ENCODE assay signal across 14 cellular contexts in the genomic region with DNA sequence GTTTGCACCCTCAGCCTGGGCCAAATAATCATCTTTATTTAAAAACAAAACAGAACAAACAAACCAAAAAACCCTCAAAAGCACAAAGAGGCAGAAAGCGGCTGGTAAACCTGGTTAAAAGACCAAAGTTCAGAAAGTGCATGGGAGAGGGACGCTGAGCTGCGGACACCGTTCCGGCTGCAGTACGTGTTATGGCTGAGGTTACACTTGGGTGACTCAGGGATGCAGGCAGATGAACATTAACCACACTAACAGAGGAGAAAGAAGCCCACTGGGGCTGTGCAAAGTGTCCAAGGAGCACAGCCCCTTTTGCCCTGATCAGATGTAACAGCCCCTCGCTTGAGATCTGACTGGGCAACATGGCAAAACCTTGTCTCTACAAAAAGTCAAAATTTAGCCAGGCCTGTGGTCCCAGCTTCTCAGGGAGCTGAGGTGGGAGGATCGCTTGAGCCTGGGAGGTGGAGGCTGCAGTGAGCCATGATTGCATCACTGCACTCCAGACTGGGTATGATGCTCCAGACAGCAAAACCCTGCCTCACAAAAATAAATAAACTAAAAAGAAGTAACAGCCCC. TPM values are rescaled to one million over a fixed set of nuclear protein-coding genes. Genes with fewer than 3 reads are reported as not detected.
A peak's percentile ranks its signal among the peaks of the same experiment; 100 is the strongest.
DNase-seq lines count a peak whose midpoint lies in the region; ATAC-seq and TF ChIP-seq lines count a peak whose summit lies in the region.
"Had no signal": no experiment of that assay in that cellular context is flagged by ENCODE, and none has a peak within 500 bp of the region (broad histone marks: within the 10 kb centered on the region; RNA-seq: fewer than 3 reads in every experiment).

No MANE protein-coding gene starts in this region.

- peaks cover 4% of the 10 kb centered on the region; the same call in 1 of the 2 replicates for H3K9me3 Mint-ChIP-seq in HFFc6
- H3K9me3 Mint-ChIP-seq in activated T-cell treated with anti-CD3 and anti-CD28 coated beads, Interleukin-2, amount 50 U/mL, for 72 hours = no peaks in the 10 kb centered on the region
- H3K9me3 Mint-ChIP-seq: effector memory CD8-positive, alpha-beta T cell; T-helper 1 cell treated with Interleukin-12 subunit alpha and Interleukin-12 subunit beta and Interleukin-4 antibody, amounts not matched to agents 30 μg/mL and 1 μg/mL, for 36 hours had no signal

- peaks cover 14% of the 10 kb centered on the region; the same call in 1 of the 2 replicates for H3K4me1 Mint-ChIP-seq in HFFc6 (ENCODE audit: low read depth)
- H3K4me1 Mint-ChIP-seq in activated T-cell treated with anti-CD3 and anti-CD28 coated beads, Interleukin-2, amount 50 U/mL, for 72 hours (ENCODE audit: low read depth) = no peaks in the 10 kb centered on the region

- H3K4me3 Mint-ChIP-seq in HFFc6 = peak overlapping the region; percentile 22; the same call in 1 of the 2 replicates
- no peak overlapping the region for H3K4me3 Mint-ChIP-seq in activated T-cell treated with anti-CD3 and anti-CD28 coated beads, Interleukin-2, amount 50 U/mL, for 72 hours
- H3K4me3 Mint-ChIP-seq: effector memory CD8-positive, alpha-beta T cell; T-helper 1 cell treated with Interleukin-12 subunit alpha and Interleukin-12 subunit beta and Interleukin-4 antibody, amounts not matched to agents 30 μg/mL and 1 μg/mL, for 36 hours had no signal

- H3K4me1 ChIP-seq in sigmoid colon (no peaks in the 10 kb centered on the region), neuronal stem cell (ENCODE audit: control insufficient read depth in 2 of 2, insufficient read depth in 1 of 2, low read depth in 1 of 2, low read length in 2 of 2) (no peaks in the 10 kb centered on the region)
- H3K4me1 ChIP-seq: lower lobe of right lung, pancreas had no signal

- H3K27ac Mint-ChIP-seq in HFFc6 = no peak overlapping the region
- H3K27ac Mint-ChIP-seq in activated T-cell treated with anti-CD3 and anti-CD28 coated beads, Interleukin-2, amount 50 U/mL, for 72 hours = no peak overlapping the region
- H3K27ac Mint-ChIP-seq: effector memory CD8-positive, alpha-beta T cell; T-helper 1 cell treated with Interleukin-12 subunit alpha and Interleukin-12 subunit beta and Interleukin-4 antibody, amounts not matched to agents 30 μg/mL and 1 μg/mL, for 36 hours had no signal

- no peak overlapping the region for H2BK5ac ChIP-seq in neuronal stem cell (ENCODE audit: low read length)

- no peak overlapping the region for H3K4me2 ChIP-seq in neuronal stem cell (ENCODE audit: insufficient read depth, low read length, poor library complexity, severe bottlenecking)

- no peak overlapping the region for H3K9ac ChIP-seq in neuronal stem cell (ENCODE audit: low read depth, low read length, poor library complexity)

- H3K27me3 ChIP-seq in sigmoid colon = no peaks in the 10 kb centered on the region
- peaks cover 0 to 10% (median 0%) of the 10 kb centered on the region in 3 experiments for H3K27me3 ChIP-seq in neuronal stem cell (ENCODE audit: control insufficient read depth in 3 of 3, insufficient read depth in 3 of 3, low read depth in 1 of 3, low read length in 3 of 3)
- H3K27me3 ChIP-seq: pancreas had no signal

- no peak overlapping the region for H2BK12ac ChIP-seq in neuronal stem cell (ENCODE audit: low read length)

- H2AK5ac ChIP-seq in neuronal stem cell (ENCODE audit: low read depth, low read length) = no peak overlapping the region

- peaks cover 4 to 24% (median 12%) of the 10 kb centered on the region in 4 donors for H3K36me3 ChIP-seq in sigmoid colon
- no peaks in the 10 kb centered on the region for H3K36me3 ChIP-seq in neuronal stem cell (replicated peaks in 1 of 2; ENCODE audit: control insufficient read depth in 2 of 2, insufficient read depth in 2 of 2, low read length in 2 of 2)

- TF ChIP-seq CTCF in HFFc6 (IDR thresholded peaks at IDR 0.05) (no peak), RWPE1 (conservative IDR thresholded peaks at IDR 0.05; ENCODE audit: low read depth) (no peak), sigmoid colon (IDR thresholded peaks at IDR 0.05) (no peak)

- H3K14ac ChIP-seq in neuronal stem cell (ENCODE audit: low read length) = no peak overlapping the region

- H3K23ac ChIP-seq in neuronal stem cell (ENCODE audit: low read depth, low read length, poor library complexity) = no peak overlapping the region

- TF ChIP-seq EP300 in sigmoid colon (IDR thresholded peaks at IDR 0.05) = no peak

- no peak for DNase-seq in HFFc6
- no peak for DNase-seq in RWPE1 (ENCODE audit: low spot score)
- DNase-seq in glomerular visceral epithelial cell (ENCODE audit: extremely low spot score) = peak; percentile 58
- DNase-seq in sigmoid colon = peak; percentile 13
- DNase-seq in erythroblast (lab: John Stamatoyannopoulos, UW) = no peak
- DNase-seq in neuronal stem cell (ENCODE audit: low spot score) = no peak
- no peak for DNase-seq in DMS53 treated with DMSO at 0.1 percent for 48 hours (lab: John Stamatoyannopoulos, UW; ENCODE audit: unreplicated experiment)
- no peak for DNase-seq in activated T-cell treated with anti-CD3 and anti-CD28 coated beads, Interleukin-2, amount 50 U/mL, for 72 hours
- DNase-seq: effector memory CD8-positive, alpha-beta T cell; lower lobe of right lung; NCI-H1930; NCI-H510A; pancreas had no signal

- H3K27me3 Mint-ChIP-seq in HFFc6 (ENCODE audit: insufficient read depth) = peaks cover 1% of the 10 kb centered on the region
- H3K27me3 Mint-ChIP-seq in activated T-cell treated with anti-CD3 and anti-CD28 coated beads, Interleukin-2, amount 50 U/mL, for 72 hours (ENCODE audit: low read depth) = no peaks in the 10 kb centered on the region
- H3K27me3 Mint-ChIP-seq: effector memory CD8-positive, alpha-beta T cell had no signal

- no peak overlapping the region for H4K8ac ChIP-seq in neuronal stem cell (ENCODE audit: low read depth, low read length)

- no peaks in the 10 kb centered on the region for H3K9me3 ChIP-seq in sigmoid colon
- H3K9me3 ChIP-seq in neuronal stem cell (replicated peaks in 1 of 2; ENCODE audit: control insufficient read depth in 2 of 2, insufficient read depth in 1 of 2, low read depth in 1 of 2, low read length in 2 of 2) = peaks cover 0 to 4% of the 10 kb centered on the region in 2 donors
- H3K9me3 ChIP-seq: lower lobe of right lung, pancreas had no signal

- no peak overlapping the region for H2BK120ac ChIP-seq in neuronal stem cell (ENCODE audit: low read depth, low read length)

- H4K91ac ChIP-seq in neuronal stem cell (ENCODE audit: low read depth, low read length, poor library complexity) = no peak overlapping the region

- no peaks in the 10 kb centered on the region for H3K79me1 ChIP-seq in neuronal stem cell (ENCODE audit: low read depth, low read length)

- peak overlapping the region; percentile 11 for H3K27ac ChIP-seq in RWPE1
- H3K27ac ChIP-seq in sigmoid colon = no peak overlapping the region
- H3K27ac ChIP-seq in neuronal stem cell (replicated peaks; ENCODE audit: low read length) = no peak overlapping the region
- H3K27ac ChIP-seq: lower lobe of right lung, pancreas had no signal

- TF ChIP-seq POLR2A in sigmoid colon (IDR thresholded peaks at IDR 0.05) = no peak
- no peak for TF ChIP-seq POLR2A in erythroblast (IDR thresholded peaks at IDR 0.05; ENCODE audit: low read length)

- ATAC-seq in activated T-cell treated with anti-CD3 and anti-CD28 coated beads, Interleukin-2, amount 50 U/mL, for 72 hours (replicated peaks in 1 of 2) = no peak
- ATAC-seq: effector memory CD8-positive, alpha-beta T cell had no signal

- no peak overlapping the region for H3K4ac ChIP-seq in neuronal stem cell (ENCODE audit: low read length)

- H2BK15ac ChIP-seq in neuronal stem cell (ENCODE audit: low read length) = no peak overlapping the region

- CTCF ChIA-PET in RWPE1 (lab: Yijun Ruan, JAX) = interaction anchor here (0.6 to 2.5 kb wide), 3 partner anchors 10 to 790 kb away, joined by 4 to 14 read pairs (median 5); no protein-coding TSS in a partner anchor

- H3K36me3 Mint-ChIP-seq in HFFc6 (ENCODE audit: low read depth) = peaks cover 4% of the 10 kb centered on the region; the same call in 1 of the 2 replicates
- no peaks in the 10 kb centered on the region for H3K36me3 Mint-ChIP-seq in activated T-cell treated with anti-CD3 and anti-CD28 coated beads, Interleukin-2, amount 50 U/mL, for 72 hours (ENCODE audit: insufficient read depth in 2 of 2)

- 90 to 95% methylated on average over 8 of the region's 8 CpGs for WGBS in sigmoid colon, 2 donors
- no CpG with 5 or more reads among the region's 8 CpGs for WGBS in neuronal stem cell (ENCODE audit: extremely low coverage in 2 of 2, insufficient read length in 2 of 2, insufficient replicate concordance in 1 of 2), 2 donors

- POLR2A ChIA-PET in RWPE1 (lab: Yijun Ruan, JAX; ENCODE audit: low non-redundant PET) = interaction anchor here (0.6 kb wide), 2 partner anchors 38 to 58 kb away, joined by 5 to 12 read pairs; no protein-coding TSS in a partner anchor

- no peak overlapping the region for H3K18ac ChIP-seq in neuronal stem cell (ENCODE audit: low read length)

- H2AFZ ChIP-seq in neuronal stem cell (ENCODE audit: low read length) = no peak overlapping the region

- H3K4me3 ChIP-seq in sigmoid colon = no peak overlapping the region
- H3K4me3 ChIP-seq in neuronal stem cell (ENCODE audit: low read length in 2 of 2) = no peak overlapping the region
- H3K4me3 ChIP-seq: lower lobe of right lung, pancreas had no signal

- intact Hi-C loops in sigmoid colon (cut with DNase I) = loop anchor here (1.0 to 2.0 kb wide), 2 partner anchors 90 to 182 kb away; no protein-coding TSS in a partner anchor

RNA-seq across cellular contexts. Expression of gene GPR157, which starts 28.3 kb away (rescaled TPM):
- total RNA-seq in HFFc6 (2021; fragmentation: NEBNext Ultra II Directional; extraction: Animal tissue kit (Norgen Biotek cat#: 25700)) = 10 to 100 TPM in 2 of 6 experiments, 1 to 10 TPM in 4; 8.2 to 11.1 (median 9.7) TPM
- total RNA-seq in sigmoid colon = 1 to 10 TPM; 1.6 to 2.8 (median 1.7) TPM
- 1 to 10 TPM in 2 of 3 donors, under 1 TPM in 1; 0.92 to 3.7 (median 1.8) TPM for polyA plus RNA-seq in sigmoid colon
- polyA plus RNA-seq in neuronal stem cell (2013, experiment 1 of 2) = 2.3 TPM
- polyA plus RNA-seq in neuronal stem cell (2013, experiment 2 of 2) = 6.1 TPM
- 1 to 10 TPM; 5.9 to 7.5 TPM for total RNA-seq in activated T-cell treated with anti-CD3 and anti-CD28 coated beads, Interleukin-2, amount 50 U/mL, for 72 hours

RNA-seq across cellular contexts. Expression of gene SLC2A5, which starts 31.1 kb away (rescaled TPM):
- total RNA-seq in HFFc6 (2021; fragmentation: NEBNext Ultra II Directional; extraction: Animal tissue kit (Norgen Biotek cat#: 25700)) = under 1 TPM in 5 of 6 experiments, not detected in 1; 0.10 to 0.83 (median 0.18) TPM
- total RNA-seq in sigmoid colon = 1 to 10 TPM; 3.5 to 9.1 (median 5.5) TPM
- 1 to 10 TPM; 1.4 to 4.9 (median 1.8) TPM for polyA plus RNA-seq in sigmoid colon
- polyA plus RNA-seq in neuronal stem cell (2013, experiment 1 of 2) = not detected
- polyA plus RNA-seq in neuronal stem cell (2013, experiment 2 of 2) = not detected
- not detected for total RNA-seq in activated T-cell treated with anti-CD3 and anti-CD28 coated beads, Interleukin-2, amount 50 U/mL, for 72 hours

Comparison
In these comparisons a context has a peak if more than half of its experiments do, and no peak if none do; other contexts are left out.
1. DNase-seq: peak in glomerular visceral epithelial cell (single experiment) and sigmoid colon (single experiment); none in HFFc6 (single experiment), RWPE1 (single experiment), erythroblast (0 of 2), neuronal stem cell (single experiment), DMS53 treated with DMSO at 0.1 percent for 48 hours (single experiment) and activated T-cell treated with anti-CD3 and anti-CD28 coated beads, Interleukin-2, amount 50 U/mL, for 72 hours (0 of 2).